In genomic region chr6:84003140-84003539, GRCh38 we compare ENCODE assay signal across 1 cellular context.
A peak's percentile ranks its signal among the peaks of the same experiment; 100 is the strongest.
TF ChIP-seq lines count a peak whose summit lies in the region.

No MANE protein-coding gene starts in this region.

TF ChIP-seq in K562, 482 proteins besides CTCF, POLR2A, EP300 and RAD21 (continued from another document):
- TF ChIP-seq, protein P1, sequence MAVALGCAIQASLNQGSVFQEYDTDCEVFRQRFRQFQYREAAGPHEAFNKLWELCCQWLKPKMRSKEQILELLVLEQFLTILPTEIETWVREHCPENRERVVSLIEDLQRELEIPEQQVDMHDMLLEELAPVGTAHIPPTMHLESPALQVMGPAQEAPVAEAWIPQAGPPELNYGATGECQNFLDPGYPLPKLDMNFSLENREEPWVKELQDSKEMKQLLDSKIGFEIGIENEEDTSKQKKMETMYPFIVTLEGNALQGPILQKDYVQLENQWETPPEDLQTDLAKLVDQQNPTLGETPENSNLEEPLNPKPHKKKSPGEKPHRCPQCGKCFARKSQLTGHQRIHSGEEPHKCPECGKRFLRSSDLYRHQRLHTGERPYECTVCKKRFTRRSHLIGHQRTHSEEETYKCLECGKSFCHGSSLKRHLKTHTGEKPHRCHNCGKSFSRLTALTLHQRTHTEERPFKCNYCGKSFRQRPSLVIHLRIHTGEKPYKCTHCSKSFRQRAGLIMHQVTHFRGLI (CRISPR knock-in tag; IDR thresholded peaks at IDR 0.05), result no peak
- TF ChIP-seq CSDE1 (IDR thresholded peaks at IDR 0.05), result peak in 1 of 2 experiments; percentile 45; a peak in 1 of 4 replicates
- TF ChIP-seq, protein P2, sequence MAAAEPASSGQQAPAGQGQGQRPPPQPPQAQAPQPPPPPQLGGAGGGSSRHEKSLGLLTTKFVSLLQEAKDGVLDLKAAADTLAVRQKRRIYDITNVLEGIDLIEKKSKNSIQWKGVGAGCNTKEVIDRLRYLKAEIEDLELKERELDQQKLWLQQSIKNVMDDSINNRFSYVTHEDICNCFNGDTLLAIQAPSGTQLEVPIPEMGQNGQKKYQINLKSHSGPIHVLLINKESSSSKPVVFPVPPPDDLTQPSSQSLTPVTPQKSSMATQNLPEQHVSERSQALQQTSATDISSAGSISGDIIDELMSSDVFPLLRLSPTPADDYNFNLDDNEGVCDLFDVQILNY (CRISPR knock-in tag; IDR thresholded peaks at IDR 0.05), result no peak
